In the genomic region with DNA sequence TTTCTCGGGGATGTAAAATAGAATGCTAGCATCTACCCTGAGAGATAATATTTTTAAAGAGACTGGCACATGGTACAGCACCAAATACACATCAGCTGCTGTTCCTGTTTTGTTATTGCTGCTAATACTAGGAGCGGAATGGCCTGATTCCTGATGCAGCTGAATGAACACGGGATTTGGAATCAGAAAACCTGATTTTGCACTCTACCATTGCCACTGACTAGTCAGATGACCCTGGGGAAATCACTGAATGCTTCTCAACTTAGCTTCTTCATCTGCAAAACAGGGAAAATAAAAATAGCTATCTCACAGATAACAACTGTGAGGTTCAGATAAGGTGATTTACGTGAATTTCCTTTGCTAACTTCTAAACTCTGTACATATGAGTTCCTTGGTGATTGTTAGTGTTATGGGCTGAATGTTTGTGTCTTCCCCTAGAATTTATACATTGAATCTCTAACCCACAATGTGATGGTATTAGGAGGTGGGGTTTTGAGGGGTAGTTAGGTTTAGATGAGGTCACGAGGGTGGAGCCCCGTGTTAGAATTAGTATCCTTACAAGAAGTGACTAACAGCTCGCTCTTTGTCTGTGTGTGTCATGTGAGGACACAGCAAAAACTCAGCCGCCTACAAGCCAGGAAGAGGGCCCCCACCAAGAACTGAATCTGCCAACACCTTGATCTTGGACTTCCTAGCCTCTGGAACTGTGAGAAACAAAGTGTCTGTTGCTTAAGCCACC, we compare ENCODE assay signal across 9 cellular contexts. TPM values are rescaled to one million over a fixed set of nuclear protein-coding genes. Genes with fewer than 3 reads are reported as not detected.
DNase-seq lines count a peak whose midpoint lies in the region; ATAC-seq and TF ChIP-seq lines count a peak whose summit lies in the region.
"Had no signal": no experiment of that assay in that cellular context is flagged by ENCODE, and none has a peak within 500 bp of the region (broad histone marks: within the 10 kb centered on the region; RNA-seq: fewer than 3 reads in every experiment).

No MANE protein-coding gene starts in this region.

- peaks cover 93% of the 10 kb centered on the region for H3K4me1 Mint-ChIP-seq in activated CD4-positive, alpha-beta T cell treated with anti-CD3 and anti-CD28 coated beads, Interleukin-2, amount 10 ng/mL, durations not matched to agents 7 days and 5 days
- H3K4me1 Mint-ChIP-seq in natural killer cell: peaks cover 55 to 69% of the 10 kb centered on the region in 2 donors
- H3K4me1 Mint-ChIP-seq in Caco-2 (ENCODE audit: low read depth, unreplicated experiment): no peaks in the 10 kb centered on the region

- H3K36me3 ChIP-seq in thyroid gland (no peaks in the 10 kb centered on the region), Caco-2 (ENCODE audit: control insufficient read depth, insufficient read depth, low read length) (no peaks in the 10 kb centered on the region)

- H3K36me3 Mint-ChIP-seq in activated CD4-positive, alpha-beta T cell treated with anti-CD3 and anti-CD28 coated beads, Interleukin-2, amount 10 ng/mL, durations not matched to agents 7 days and 5 days (ENCODE audit: low read depth): peaks cover 33% of the 10 kb centered on the region
- H3K36me3 Mint-ChIP-seq in natural killer cell (no peaks in the 10 kb centered on the region), Caco-2 (ENCODE audit: insufficient read depth, unreplicated experiment) (no peaks in the 10 kb centered on the region)

- no peaks in the 10 kb centered on the region for H3K27me3 Mint-ChIP-seq in activated CD4-positive, alpha-beta T cell treated with anti-CD3 and anti-CD28 coated beads, Interleukin-2, amount 10 ng/mL, durations not matched to agents 7 days and 5 days
- H3K27me3 Mint-ChIP-seq in natural killer cell (ENCODE audit: low read depth in 2 of 2) (no peaks in the 10 kb centered on the region), Caco-2 (ENCODE audit: insufficient read depth, unreplicated experiment) (no peaks in the 10 kb centered on the region)

- H3K27me3 ChIP-seq in thyroid gland (no peaks in the 10 kb centered on the region), Caco-2 (replicated peaks; ENCODE audit: control insufficient read depth, insufficient read depth, low read length) (no peaks in the 10 kb centered on the region)

- POLR2A ChIA-PET in activated CD4-positive, alpha-beta T cell treated with anti-CD3 and anti-CD28 coated beads, Interleukin-2, amount 10 ng/mL, durations not matched to agents 7 days and 5 days (lab: Charles Lee): interaction anchor here (1.2 to 2.0 kb wide), 3 partner anchors 23 to 28 kb away, joined by 4 to 7 read pairs (median 5); a partner anchor contains a TSS
- POLR2A ChIA-PET in Caco-2 (lab: Charles Lee): no interaction called here

- H3K4me1 ChIP-seq in thyroid gland (no peaks in the 10 kb centered on the region), Caco-2 (no peaks in the 10 kb centered on the region)

- TF ChIP-seq POLR2A in thyroid gland (IDR thresholded peaks at IDR 0.05): no peak
- TF ChIP-seq POLR2A in GM18505 (IDR thresholded peaks at IDR 0.05; ENCODE audit: borderline replicate concordance, extremely low read depth, insufficient read depth, insufficient read length): no peak

- no TSS peak for BruUV-seq in Caco-2 (replicated peaks; lab: Mats Ljungman, UMichigan)

- no peak for TF ChIP-seq CTCF in natural killer cell (IDR thresholded peaks at IDR 0.05)
- no peak for TF ChIP-seq CTCF in thyroid gland (IDR thresholded peaks at IDR 0.05)
- TF ChIP-seq CTCF in Caco-2 (IDR thresholded peaks at IDR 0.05; ENCODE audit: insufficient read depth in 1 of 2, low read depth in 1 of 2, low read length in 1 of 2, severe bottlenecking in 1 of 2, unreplicated experiment in 1 of 2): no peak

- H3K4me3 Mint-ChIP-seq in activated CD4-positive, alpha-beta T cell treated with anti-CD3 and anti-CD28 coated beads, Interleukin-2, amount 10 ng/mL, durations not matched to agents 7 days and 5 days: peak overlapping the region; percentile 78
- H3K4me3 Mint-ChIP-seq in natural killer cell: peak overlapping the region; percentile 43
- no peak overlapping the region for H3K4me3 Mint-ChIP-seq in Caco-2 (ENCODE audit: unreplicated experiment)

- CTCF ChIA-PET in activated CD4-positive, alpha-beta T cell treated with anti-CD3 and anti-CD28 coated beads, Interleukin-2, amount 10 ng/mL, durations not matched to agents 7 days and 5 days (lab: Charles Lee): interaction anchor here (0.9 to 2.8 kb wide), 10 partner anchors 8 to 155 kb away, joined by 3 to 14 read pairs (median 5); a partner anchor contains a TSS
- CTCF ChIA-PET in Caco-2 (lab: Charles Lee): interaction anchor here (0.6 kb wide), 1 partner anchor 249 kb away, joined by 3 read pairs; no protein-coding TSS in a partner anchor

- DNase-seq in activated CD4-positive, alpha-beta T cell treated with anti-CD3 and anti-CD28 coated beads, Interleukin-2, amount 10 ng/mL, durations not matched to agents 7 days and 5 days: peak; percentile 83
- peak; percentile 33 for DNase-seq in activated naive CD8-positive, alpha-beta T cell treated with anti-CD3 and anti-CD28 coated beads, Interleukin-2, amount 50 U/mL, for 16 hours (ENCODE audit: low read depth, low spot score)
- DNase-seq in natural killer cell (peak; percentile 46), thyroid gland (no peak), NCI-H748 (lab: John Stamatoyannopoulos, UW; ENCODE audit: unreplicated experiment) (no peak), Caco-2 (no peak)
- DNase-seq: NCI-H187 treated with DMSO at 0.1 percent for 48 hours had no signal

- WGBS in thyroid gland, 2 donors: 77 to 80% methylated on average over 8 of the region's 8 CpGs

- H3K9me3 ChIP-seq in thyroid gland (no peaks in the 10 kb centered on the region), Caco-2 (no peaks in the 10 kb centered on the region)

- intact Hi-C loops in natural killer cell (cut with micrococcal nuclease) (loop anchor here (2.0 kb wide), 1 partner anchor 25 kb away; a partner anchor contains a TSS), thyroid gland (cut with DNase I) (no loop called here), Caco-2 (cut with micrococcal nuclease; ENCODE audit: unreplicated experiment) (no loop called here)

- peak overlapping the region in 2 of 3 donors; percentile 17 to 27 for H3K27ac ChIP-seq in thyroid gland

- H3K27ac Mint-ChIP-seq in activated CD4-positive, alpha-beta T cell treated with anti-CD3 and anti-CD28 coated beads, Interleukin-2, amount 10 ng/mL, durations not matched to agents 7 days and 5 days: peak overlapping the region; percentile 99
- H3K27ac Mint-ChIP-seq in natural killer cell (peak overlapping the region; percentile 84 to 92), Caco-2 (ENCODE audit: unreplicated experiment) (no peak overlapping the region)

- H3K9me3 Mint-ChIP-seq in activated CD4-positive, alpha-beta T cell treated with anti-CD3 and anti-CD28 coated beads, Interleukin-2, amount 10 ng/mL, durations not matched to agents 7 days and 5 days: no peaks in the 10 kb centered on the region
- H3K9me3 Mint-ChIP-seq in natural killer cell: no peaks in the 10 kb centered on the region
- H3K9me3 Mint-ChIP-seq in Caco-2 (ENCODE audit: unreplicated experiment): no peaks in the 10 kb centered on the region

- H3K4me3 ChIP-seq in thyroid gland (replicated peaks in 1 of 3) (no peak overlapping the region), Caco-2 (ENCODE audit: low read depth, low read length) (no peak overlapping the region)
- H3K4me3 ChIP-seq: GM12878 had no signal

- ATAC-seq in natural killer cell (peak; percentile 73 to 77 (median 76)), GM18505 (IDR thresholded peaks at IDR 0.05; ENCODE audit: unreplicated experiment) (no peak)
- ATAC-seq: GM12878 had no signal

RNA-seq across cellular contexts. Expression of a gene that starts 24.9 kb away (rescaled TPM):
- total RNA-seq in activated CD4-positive, alpha-beta T cell treated with anti-CD3 and anti-CD28 coated beads, Interleukin-2, amount 10 ng/mL, durations not matched to agents 7 days and 5 days: 10 to 100 TPM; 45.0 to 55.2 TPM
- 10 to 100 TPM in 2 of 3 donors, 1 to 10 TPM in 1; 7.6 to 19.1 (median 15.1) TPM for total RNA-seq in natural killer cell
- total RNA-seq in thyroid gland: 10 to 100 TPM in 2 of 4 donors, 1 to 10 TPM in 2; 4.4 to 11.0 (median 8.2) TPM
- 0.07 and 0.11 TPM in 2 replicates for total RNA-seq in Caco-2 (2022)

Comparison
In these comparisons a context has a peak if more than half of its experiments do, and no peak if none do; other contexts are left out.
1. DNase-seq: peak in activated CD4-positive, alpha-beta T cell treated with anti-CD3 and anti-CD28 coated beads, Interleukin-2, amount 10 ng/mL, durations not matched to agents 7 days and 5 days (single experiment), activated naive CD8-positive, alpha-beta T cell treated with anti-CD3 and anti-CD28 coated beads, Interleukin-2, amount 50 U/mL, for 16 hours (single experiment) and natural killer cell (single experiment); none in thyroid gland (0 of 2), NCI-H748 (single experiment) and Caco-2 (0 of 2).